In genomic region chr22:36136475-36136874, GRCh38 we compare ENCODE assay signal across 18 cellular contexts. TPM values are rescaled to one million over a fixed set of nuclear protein-coding genes. Genes with fewer than 3 reads are reported as not detected.
DNase-seq lines count a peak whose midpoint lies in the region; ATAC-seq, FAIRE-seq and TF ChIP-seq lines count a peak whose summit lies in the region.
"Had no signal": no experiment of that assay in that cellular context is flagged by ENCODE, and none has a peak within 500 bp of the region (broad histone marks: within the 10 kb centered on the region; RNA-seq: fewer than 3 reads in every experiment).

No MANE protein-coding gene starts in this region.

- peak; percentile 59 for DNase-seq in AG20443 (ENCODE audit: low spot score)
- peak; percentile 16 for DNase-seq in RCC 7860 (ENCODE audit: low spot score)
- peak; percentile 80 for DNase-seq in sigmoid colon
- no peak for DNase-seq in NCI-H2196 treated with DMSO at 0.1 percent for 48 hours (lab: John Stamatoyannopoulos, UW; ENCODE audit: unreplicated experiment)
- DNase-seq in SW 1271 (lab: John Stamatoyannopoulos, UW), result no peak
- no peak for DNase-seq in RWPE1 (ENCODE audit: low spot score)
- DNase-seq: activated CD4-positive, alpha-beta T cell treated with anti-CD3 and anti-CD28 coated beads, Interleukin-2, amount 10 ng/mL, durations not matched to agents 24 days and 14 days; activated T-cell treated with anti-CD3 and anti-CD28 coated beads, Interleukin-2, amount 50 U/mL, for 48 hours; amygdala; dermis blood vessel endothelial cell; DMS153; H7; NCI-H187; NCI-H69; spleen; stimulated activated naive CD8-positive, alpha-beta T cell treated with anti-CD3 and anti-CD28 coated beads, Interleukin-15, Interleukin-2, amounts not matched to agents 100 U/mL and 50 U/mL, for 24 hours had no signal

- H3K4me1 ChIP-seq in gastroesophageal sphincter (no peaks in the 10 kb centered on the region), sigmoid colon (no peaks in the 10 kb centered on the region)

- CTCF ChIA-PET in RWPE1 (lab: Yijun Ruan, JAX), result no interaction called here

- H3K27me3 ChIP-seq in gastroesophageal sphincter (no peaks in the 10 kb centered on the region), sigmoid colon (no peaks in the 10 kb centered on the region)
- H3K27me3 ChIP-seq: spleen had no signal

- TF ChIP-seq CTCF in gastroesophageal sphincter (IDR thresholded peaks at IDR 0.05) (no peak), sigmoid colon (IDR thresholded peaks at IDR 0.05) (no peak), RWPE1 (conservative IDR thresholded peaks at IDR 0.05; ENCODE audit: low read depth) (no peak)

- TF ChIP-seq POLR2A in gastroesophageal sphincter (IDR thresholded peaks at IDR 0.05), result no peak
- TF ChIP-seq POLR2A in sigmoid colon (IDR thresholded peaks at IDR 0.05), result no peak

- H3K9me3 ChIP-seq in gastroesophageal sphincter, result no peaks in the 10 kb centered on the region
- H3K9me3 ChIP-seq in sigmoid colon, result no peaks in the 10 kb centered on the region
- H3K9me3 ChIP-seq: spleen had no signal

- no peak for TF ChIP-seq EP300 in gastroesophageal sphincter (IDR thresholded peaks at IDR 0.05)
- TF ChIP-seq EP300 in sigmoid colon (IDR thresholded peaks at IDR 0.05), result no peak

- intact Hi-C loops in sigmoid colon (cut with DNase I), result no loop called here

- ATAC-seq in gastroesophageal sphincter, result peak; percentile 79
- no peak for ATAC-seq in HG02884 (IDR thresholded peaks at IDR 0.05; ENCODE audit: unreplicated experiment)
- ATAC-seq: stimulated activated naive CD8-positive, alpha-beta T cell treated with anti-CD3 and anti-CD28 coated beads, Interleukin-15, Interleukin-2, amounts not matched to agents 100 U/mL and 50 U/mL, for 24 hours had no signal

- 36 to 100% methylated on average over 2 to 3 of the region's 5 CpGs for WGBS in gastroesophageal sphincter (ENCODE audit: low coverage in 1 of 2), 2 donors
- WGBS in sigmoid colon, 2 donors, result 71 to 83% methylated on average over 5 of the region's 5 CpGs

- peak overlapping the region in 3 of 4 donors; percentile 45 to 56 (median 52) for H3K27ac ChIP-seq in gastroesophageal sphincter
- H3K27ac ChIP-seq in sigmoid colon, result peak overlapping the region in 3 of 4 donors; percentile 10 to 52 (median 25)
- no peak overlapping the region for H3K27ac ChIP-seq in RWPE1

- no peak for FAIRE-seq in RCC 7860 (lab: Jason Lieb, UNC)

- H3K36me3 ChIP-seq in gastroesophageal sphincter (peaks cover 0 to 17% of the 10 kb centered on the region in 2 donors), sigmoid colon (peaks cover 0 to 11% (median 3%) of the 10 kb centered on the region in 4 donors)

- POLR2A ChIA-PET in RWPE1 (lab: Yijun Ruan, JAX; ENCODE audit: low non-redundant PET), result no interaction called here

- H3K4me3 ChIP-seq in gastroesophageal sphincter (no peak overlapping the region), sigmoid colon (no peak overlapping the region)
- H3K4me3 ChIP-seq: spleen had no signal

RNA-seq across cellular contexts. Expression of gene APOL3, which starts 24.1 kb away (rescaled TPM):
- total RNA-seq in gastroesophageal sphincter (10 to 100 TPM; 35.5 to 80.5 (median 41.6) TPM), sigmoid colon (10 to 100 TPM; 20.2 to 48.9 (median 31.2) TPM)
- polyA plus RNA-seq in sigmoid colon, result 10 to 100 TPM in 2 of 3 donors, 1 to 10 TPM in 1; 7.4 to 36.9 (median 22.2) TPM

Comparison
In these comparisons a context has a peak if more than half of its experiments do, and no peak if none do; other contexts are left out.
1. DNase-seq: peak in AG20443 (single experiment), RCC 7860 (single experiment) and sigmoid colon (single experiment); none in NCI-H2196 treated with DMSO at 0.1 percent for 48 hours (single experiment), SW 1271 (0 of 2) and RWPE1 (single experiment).